20 cellular contexts compared by ENCODE assay signal in the genomic region with DNA sequence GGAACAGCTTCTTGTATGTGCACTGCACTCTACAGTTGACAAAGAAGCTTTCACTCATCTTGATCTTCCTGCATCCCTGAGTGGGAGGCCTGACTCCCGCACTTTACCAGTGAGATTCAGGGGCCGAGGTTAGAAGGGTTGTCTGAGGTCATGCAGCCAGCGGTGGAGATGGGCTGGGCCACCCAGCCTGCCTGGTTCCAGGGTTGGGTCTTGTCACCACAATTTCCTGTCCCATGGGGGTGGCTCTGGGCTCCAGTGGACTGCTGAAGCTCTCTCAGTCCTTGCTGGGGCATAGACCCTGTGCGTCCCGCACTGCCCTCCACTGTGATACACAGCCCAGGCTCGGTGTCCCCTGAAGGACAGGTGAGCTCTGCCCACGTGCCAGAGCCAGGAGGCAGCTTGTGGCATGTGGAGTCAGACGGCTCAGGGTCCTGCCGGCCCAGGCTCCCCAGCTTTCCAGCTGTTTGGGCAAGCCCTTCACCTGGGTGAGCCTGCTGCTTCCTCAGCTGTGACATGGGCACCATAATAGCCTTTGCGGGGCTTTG. TPM values are rescaled to one million over a fixed set of nuclear protein-coding genes. Genes with fewer than 3 reads are reported as not detected.
A peak's percentile ranks its signal among the peaks of the same experiment; 100 is the strongest.
DNase-seq lines count a peak whose midpoint lies in the region; ATAC-seq, FAIRE-seq and TF ChIP-seq lines count a peak whose summit lies in the region.
"Had no signal": no experiment of that assay in that cellular context is flagged by ENCODE, and none has a peak within 500 bp of the region (broad histone marks: within the 10 kb centered on the region; RNA-seq: fewer than 3 reads in every experiment).

No MANE protein-coding gene starts in this region.

- no peak for DNase-seq in activated CD8-positive, alpha-beta T cell treated with anti-CD3 and anti-CD28 coated beads, Interleukin-2, amount 10 ng/mL, durations not matched to agents 7 days and 5 days
- DNase-seq in activated CD8-positive, alpha-beta T cell treated with anti-CD3 and anti-CD28 coated beads for 36 hours, result no peak
- DNase-seq in NB4 (ENCODE audit: low read depth), result peak; percentile 63
- peak; percentile 60 for DNase-seq in kidney
- DNase-seq in NCI-H187 treated with DMSO at 0.1 percent for 48 hours (lab: John Stamatoyannopoulos, UW), result no peak
- no peak for DNase-seq in occipital lobe (lab: John Stamatoyannopoulos, UW)
- DNase-seq: Calu3; CD4-positive, CD25-positive, alpha-beta regulatory T cell; DMS 273 treated with DMSO at 0.1 percent for 48 hours; DMS79; EL had no signal

- H3K36me3 ChIP-seq in BLaER1 (peaks cover 14% of the 10 kb centered on the region; the same call in 1 of the 2 replicates), kidney (ENCODE audit: control insufficient read depth in 1 of 2, insufficient read depth in 2 of 2, low read length in 2 of 2) (peaks cover 0 to 6% of the 10 kb centered on the region in 2 donors)
- H3K36me3 ChIP-seq: HAP-1 had no signal

- no peak overlapping the region for H3K4me3 Mint-ChIP-seq in activated CD8-positive, alpha-beta T cell treated with anti-CD3 and anti-CD28 coated beads, Interleukin-2, amount 10 ng/mL, durations not matched to agents 7 days and 5 days
- H3K4me3 Mint-ChIP-seq in activated CD8-positive, alpha-beta T cell treated with anti-CD3 and anti-CD28 coated beads for 36 hours, result no peak overlapping the region
- H3K4me3 Mint-ChIP-seq: CD4-positive, CD25-positive, alpha-beta regulatory T cell had no signal

- intact Hi-C loops in activated CD8-positive, alpha-beta T cell treated with anti-CD3 and anti-CD28 coated beads for 36 hours (cut with micrococcal nuclease), result loop anchor here (10.0 kb wide), 1 partner anchor 434 kb away; no protein-coding TSS in a partner anchor
- intact Hi-C loops in kidney (cut with DNase I), result no loop called here

- peak overlapping the region; percentile 93 for H3K4me2 ChIP-seq in BLaER1

- H3K4me3 ChIP-seq in BLaER1, result peak overlapping the region; percentile 34; the same call in 1 of the 2 replicates
- no peak overlapping the region for H3K4me3 ChIP-seq in NB4 (ENCODE audit: low read depth, low read length)
- H3K4me3 ChIP-seq in kidney (ENCODE audit: low read length in 2 of 2), result no peak overlapping the region
- H3K4me3 ChIP-seq: HAP-1 had no signal

- peak; percentile 28 for ATAC-seq in activated CD8-positive, alpha-beta T cell treated with anti-CD3 and anti-CD28 coated beads, Interleukin-2, amount 10 ng/mL, durations not matched to agents 7 days and 5 days
- ATAC-seq in activated CD8-positive, alpha-beta T cell treated with anti-CD3 and anti-CD28 coated beads for 36 hours, result no peak
- ATAC-seq in GM18867 (IDR thresholded peaks at IDR 0.05; ENCODE audit: unreplicated experiment), result no peak

- peak overlapping the region; percentile 64 for H3K27ac ChIP-seq in BLaER1
- H3K27ac ChIP-seq in kidney (ENCODE audit: low read depth in 2 of 2, low read length in 2 of 2), result no peak overlapping the region
- H3K27ac ChIP-seq: 22Rv1 had no signal

- no peaks in the 10 kb centered on the region for H3K27me3 ChIP-seq in BLaER1

- POLR2A ChIA-PET in activated CD8-positive, alpha-beta T cell treated with anti-CD3 and anti-CD28 coated beads, Interleukin-2, amount 10 ng/mL, durations not matched to agents 7 days and 5 days (lab: Charles Lee), result no interaction called here
- POLR2A ChIA-PET in activated CD8-positive, alpha-beta T cell treated with anti-CD3 and anti-CD28 coated beads for 36 hours (lab: Charles Lee), result no interaction called here

- H3K9me3 ChIP-seq in BLaER1 (no peaks in the 10 kb centered on the region), kidney (ENCODE audit: control insufficient read depth in 1 of 2, low read length in 2 of 2) (no peaks in the 10 kb centered on the region)
- H3K9me3 ChIP-seq: HAP-1 had no signal

- CTCF ChIA-PET in activated CD8-positive, alpha-beta T cell treated with anti-CD3 and anti-CD28 coated beads, Interleukin-2, amount 10 ng/mL, durations not matched to agents 7 days and 5 days (lab: Charles Lee), result interaction anchor here (0.9 to 1.2 kb wide), 3 partner anchors 30 to 74 kb away, joined by 3 to 5 read pairs (median 4); no protein-coding TSS in a partner anchor
- CTCF ChIA-PET in activated CD8-positive, alpha-beta T cell treated with anti-CD3 and anti-CD28 coated beads for 36 hours (lab: Charles Lee), result interaction anchor here (4.6 kb wide), 1 partner anchor 67 kb away, joined by 21 read pairs; no protein-coding TSS in a partner anchor

- no peak overlapping the region for H3K27ac Mint-ChIP-seq in activated CD8-positive, alpha-beta T cell treated with anti-CD3 and anti-CD28 coated beads, Interleukin-2, amount 10 ng/mL, durations not matched to agents 7 days and 5 days
- no peak overlapping the region for H3K27ac Mint-ChIP-seq in activated CD8-positive, alpha-beta T cell treated with anti-CD3 and anti-CD28 coated beads for 36 hours

- no peaks in the 10 kb centered on the region; the same call in 1 of the 2 replicates for H4K20me1 ChIP-seq in BLaER1

- H3K9ac ChIP-seq in BLaER1 (peak overlapping the region; percentile 5; the same call in 1 of the 2 replicates), kidney (ENCODE audit: low read length in 2 of 2) (no peak overlapping the region)

- no peaks in the 10 kb centered on the region for H3K27me3 Mint-ChIP-seq in activated CD8-positive, alpha-beta T cell treated with anti-CD3 and anti-CD28 coated beads, Interleukin-2, amount 10 ng/mL, durations not matched to agents 7 days and 5 days (ENCODE audit: low read depth)
- no peaks in the 10 kb centered on the region for H3K27me3 Mint-ChIP-seq in activated CD8-positive, alpha-beta T cell treated with anti-CD3 and anti-CD28 coated beads for 36 hours

- H3K4me1 ChIP-seq in BLaER1 (peaks cover 70% of the 10 kb centered on the region), kidney (ENCODE audit: control insufficient read depth in 1 of 2, insufficient read depth in 1 of 2, low read depth in 1 of 2, low read length in 2 of 2) (no peaks in the 10 kb centered on the region)
- H3K4me1 ChIP-seq: HAP-1 had no signal

- no peak for TF ChIP-seq POLR2A in NB4 (IDR thresholded peaks at IDR 0.05; ENCODE audit: extremely low read depth, insufficient read length)

- no peak for TF ChIP-seq CTCF in activated CD8-positive, alpha-beta T cell treated with anti-CD3 and anti-CD28 coated beads for 36 hours (IDR thresholded peaks at IDR 0.05)
- TF ChIP-seq CTCF in NB4 (IDR thresholded peaks at IDR 0.05; ENCODE audit: low read depth, low read length) (no peak), kidney (IDR thresholded peaks at IDR 0.05; ENCODE audit: borderline replicate concordance, extremely low read depth, insufficient read depth) (no peak)

- H3K9me3 Mint-ChIP-seq in activated CD8-positive, alpha-beta T cell treated with anti-CD3 and anti-CD28 coated beads, Interleukin-2, amount 10 ng/mL, durations not matched to agents 7 days and 5 days (ENCODE audit: insufficient read depth), result no peaks in the 10 kb centered on the region
- H3K9me3 Mint-ChIP-seq in activated CD8-positive, alpha-beta T cell treated with anti-CD3 and anti-CD28 coated beads for 36 hours, result no peaks in the 10 kb centered on the region

- no peak for FAIRE-seq in kidney (lab: Jason Lieb, UNC)
- FAIRE-seq: G401.6, GM12891, H1 had no signal

- peaks cover 11% of the 10 kb centered on the region for H3K4me1 Mint-ChIP-seq in activated CD8-positive, alpha-beta T cell treated with anti-CD3 and anti-CD28 coated beads, Interleukin-2, amount 10 ng/mL, durations not matched to agents 7 days and 5 days (ENCODE audit: low read depth)
- H3K4me1 Mint-ChIP-seq in activated CD8-positive, alpha-beta T cell treated with anti-CD3 and anti-CD28 coated beads for 36 hours (ENCODE audit: low read depth), result no peaks in the 10 kb centered on the region
- H3K4me1 Mint-ChIP-seq: CD4-positive, CD25-positive, alpha-beta regulatory T cell had no signal

- no peaks in the 10 kb centered on the region for H3K36me3 Mint-ChIP-seq in activated CD8-positive, alpha-beta T cell treated with anti-CD3 and anti-CD28 coated beads, Interleukin-2, amount 10 ng/mL, durations not matched to agents 7 days and 5 days (ENCODE audit: low read depth)
- no peaks in the 10 kb centered on the region for H3K36me3 Mint-ChIP-seq in activated CD8-positive, alpha-beta T cell treated with anti-CD3 and anti-CD28 coated beads for 36 hours (ENCODE audit: low read depth)

RNA-seq across cellular contexts. Expression of a gene that starts 6.9 kb away (rescaled TPM):
- total RNA-seq in activated CD8-positive, alpha-beta T cell treated with anti-CD3 and anti-CD28 coated beads, Interleukin-2, amount 10 ng/mL, durations not matched to agents 7 days and 5 days, result not detected
- under 1 TPM; 0.09 to 0.14 TPM for total RNA-seq in activated CD8-positive, alpha-beta T cell treated with anti-CD3 and anti-CD28 coated beads for 36 hours
- total RNA-seq in kidney, result 10.7 TPM
- 6.1 TPM for polyA plus RNA-seq in kidney (ENCODE audit: insufficient read depth, low read depth, low replicate concordance)
- 0.47 TPM for total RNA-seq in occipital lobe
- total RNA-seq: A673 had no signal

RNA-seq across cellular contexts. Expression of a gene that starts 18.5 kb away (rescaled TPM):
- total RNA-seq in activated CD8-positive, alpha-beta T cell treated with anti-CD3 and anti-CD28 coated beads, Interleukin-2, amount 10 ng/mL, durations not matched to agents 7 days and 5 days, result not detected
- total RNA-seq in activated CD8-positive, alpha-beta T cell treated with anti-CD3 and anti-CD28 coated beads for 36 hours, result not detected
- total RNA-seq in kidney (1.8 TPM), occipital lobe (not detected)
- polyA plus RNA-seq in kidney (ENCODE audit: insufficient read depth, low read depth, low replicate concordance), result not detected
- total RNA-seq: A673; CD4-positive, CD25-positive, alpha-beta regulatory T cell; H1 had no signal
- polyA plus RNA-seq: BJ; CD4-positive, CD25-positive, alpha-beta regulatory T cell; H1 had no signal

RNA-seq across cellular contexts. Expression of a gene that starts 54.4 kb away (rescaled TPM):
- 1 to 10 TPM; 1.0 to 1.4 TPM for total RNA-seq in activated CD8-positive, alpha-beta T cell treated with anti-CD3 and anti-CD28 coated beads, Interleukin-2, amount 10 ng/mL, durations not matched to agents 7 days and 5 days
- 1 to 10 TPM; 1.6 to 2.2 TPM for total RNA-seq in activated CD8-positive, alpha-beta T cell treated with anti-CD3 and anti-CD28 coated beads for 36 hours
- 36.0 TPM for total RNA-seq in kidney
- 20.0 TPM for polyA plus RNA-seq in kidney (ENCODE audit: insufficient read depth, low read depth, low replicate concordance)
- total RNA-seq in occipital lobe, result 17.2 TPM

Comparison
In these comparisons a context has a peak if more than half of its experiments do, and no peak if none do; other contexts are left out.
1. DNase-seq: peak in NB4 (single experiment) and kidney (single experiment); none in activated CD8-positive, alpha-beta T cell treated with anti-CD3 and anti-CD28 coated beads, Interleukin-2, amount 10 ng/mL, durations not matched to agents 7 days and 5 days (single experiment), activated CD8-positive, alpha-beta T cell treated with anti-CD3 and anti-CD28 coated beads for 36 hours (single experiment), NCI-H187 treated with DMSO at 0.1 percent for 48 hours (single experiment) and occipital lobe (single experiment).